23 cellular contexts compared by ENCODE assay signal in the genomic region with DNA sequence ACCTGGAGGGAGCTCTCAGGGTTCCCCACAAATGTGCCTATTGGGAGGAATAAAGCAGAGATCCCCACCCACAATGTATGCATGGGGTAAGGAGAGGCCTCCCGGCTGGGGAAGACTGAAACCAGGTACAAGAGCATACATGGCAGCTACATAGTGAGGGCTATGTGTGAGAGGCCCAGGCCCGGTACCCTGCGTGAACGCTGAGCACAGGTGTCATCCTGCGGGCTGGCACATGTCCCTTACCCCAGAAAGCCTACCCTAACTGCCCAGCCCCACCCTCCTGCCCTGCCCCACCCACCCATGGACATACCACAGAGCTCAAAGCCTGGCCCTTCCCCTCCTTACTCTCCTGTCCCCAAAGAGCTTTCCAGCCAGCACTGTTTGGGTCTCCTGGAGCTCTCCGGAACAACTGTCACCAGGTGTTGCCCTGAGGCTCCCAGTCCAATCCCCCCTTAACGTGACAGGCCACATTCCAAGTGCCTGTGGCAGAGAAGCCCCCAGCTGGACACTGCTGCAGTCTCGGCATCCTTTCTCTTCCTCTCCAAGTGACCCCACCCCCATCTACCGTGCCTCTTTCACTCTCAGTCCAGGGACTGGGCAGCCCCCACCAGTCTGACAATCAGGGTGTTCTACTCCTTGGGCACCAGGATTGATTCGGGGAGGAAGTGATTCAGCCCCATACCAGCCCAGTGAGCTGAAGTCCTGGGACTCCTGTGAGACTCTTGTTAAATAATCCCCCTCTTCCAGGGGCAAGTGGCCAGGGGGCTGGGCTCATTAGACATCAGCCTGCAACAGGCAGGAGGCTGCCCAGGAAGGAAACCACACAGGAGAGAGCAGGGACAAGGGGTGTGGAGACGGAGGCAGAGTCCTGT. TPM values are rescaled to one million over a fixed set of nuclear protein-coding genes. Genes with fewer than 3 reads are reported as not detected.
A peak's percentile ranks its signal among the peaks of the same experiment; 100 is the strongest.
DNase-seq lines count a peak whose midpoint lies in the region; ATAC-seq, FAIRE-seq and TF ChIP-seq lines count a peak whose summit lies in the region.
"Had no signal": no experiment of that assay in that cellular context is flagged by ENCODE, and none has a peak within 500 bp of the region (broad histone marks: within the 10 kb centered on the region; RNA-seq: fewer than 3 reads in every experiment).

No MANE protein-coding gene starts in this region.

- FAIRE-seq in kidney (lab: Jason Lieb, UNC), result no peak
- FAIRE-seq: colon had no signal

- intact Hi-C loops in kidney (cut with DNase I), result no loop called here
- intact Hi-C loops in sigmoid colon (cut with DNase I), result no loop called here

- TF ChIP-seq EP300 in sigmoid colon (IDR thresholded peaks at IDR 0.05), result no peak

- ATAC-seq in HG03521 (IDR thresholded peaks at IDR 0.05; ENCODE audit: unreplicated experiment), result no peak
- no peak for ATAC-seq in HG02981 (IDR thresholded peaks at IDR 0.05; ENCODE audit: unreplicated experiment)
- ATAC-seq: activated CD4-positive, alpha-beta T cell treated with anti-CD3 and anti-CD28 coated beads for 36 hours; foreskin keratinocyte; GM23338; mucosa of descending colon; Panc1; psoas muscle had no signal

- H3K4me3 ChIP-seq in BE2C (ENCODE audit: low read depth, low read length), result no peak overlapping the region
- no peak overlapping the region for H3K4me3 ChIP-seq in kidney (ENCODE audit: low read length in 2 of 2)
- no peak overlapping the region for H3K4me3 ChIP-seq in sigmoid colon
- H3K4me3 ChIP-seq: adrenal gland, GM23338, mucosa of descending colon, psoas muscle, skin epidermis had no signal

- TF ChIP-seq POLR2A in sigmoid colon (IDR thresholded peaks at IDR 0.05), result no peak

- H3K4me1 ChIP-seq in BE2C (peaks cover 65% of the 10 kb centered on the region), kidney (ENCODE audit: control insufficient read depth in 1 of 2, insufficient read depth in 1 of 2, low read depth in 1 of 2, low read length in 2 of 2) (no peaks in the 10 kb centered on the region), sigmoid colon (no peaks in the 10 kb centered on the region)
- H3K4me1 ChIP-seq: foreskin keratinocyte, psoas muscle had no signal

- H3K36me3 ChIP-seq in BE2C, result no peaks in the 10 kb centered on the region; the same call in 1 of the 2 replicates
- no peaks in the 10 kb centered on the region for H3K36me3 ChIP-seq in kidney (ENCODE audit: control insufficient read depth in 1 of 2, insufficient read depth in 2 of 2, low read length in 2 of 2)
- no peaks in the 10 kb centered on the region for H3K36me3 ChIP-seq in sigmoid colon
- H3K36me3 ChIP-seq: adrenal gland, brain microvascular endothelial cell had no signal

- H3K9me3 ChIP-seq in BE2C, result no peaks in the 10 kb centered on the region
- H3K9me3 ChIP-seq in kidney (ENCODE audit: control insufficient read depth in 1 of 2, low read length in 2 of 2), result no peaks in the 10 kb centered on the region
- no peaks in the 10 kb centered on the region for H3K9me3 ChIP-seq in sigmoid colon
- H3K9me3 ChIP-seq: adrenal gland, mucosa of descending colon, psoas muscle had no signal

- TF ChIP-seq CTCF in BE2C (IDR thresholded peaks at IDR 0.05; ENCODE audit: low read depth, low read length) (no peak), kidney (IDR thresholded peaks at IDR 0.05; ENCODE audit: borderline replicate concordance, extremely low read depth, insufficient read depth) (no peak), sigmoid colon (IDR thresholded peaks at IDR 0.05) (no peak)

- H3K27ac ChIP-seq in kidney (ENCODE audit: low read depth in 2 of 2, low read length in 2 of 2) (no peak overlapping the region), sigmoid colon (no peak overlapping the region)
- H3K27ac ChIP-seq: adrenal gland, brain microvascular endothelial cell, foreskin keratinocyte, KMS-11, psoas muscle, skin epidermis had no signal

- no peaks in the 10 kb centered on the region for H3K27me3 ChIP-seq in BE2C
- no peaks in the 10 kb centered on the region for H3K27me3 ChIP-seq in sigmoid colon
- H3K27me3 ChIP-seq: adrenal gland, brain microvascular endothelial cell, foreskin keratinocyte had no signal

- DNase-seq in BE2C (peak; percentile 18), HT1080 (ENCODE audit: low read depth) (peak; percentile 86), kidney (peak; percentile 61), sigmoid colon (peak; percentile 41), DMS53 treated with DMSO at 0.1 percent for 48 hours (lab: John Stamatoyannopoulos, UW; ENCODE audit: unreplicated experiment) (no peak)
- DNase-seq: activated CD4-positive, alpha-beta T cell treated with anti-CD3 and anti-CD28 coated beads for 36 hours; brain microvascular endothelial cell; effector memory CD4-positive, alpha-beta T cell; foreskin keratinocyte; hypothalamus; MV-4-11; psoas muscle; stimulated activated CD4-positive, alpha-beta T cell treated with anti-CD3 and anti-CD28 coated beads, Interleukin-2, amount 100 ng/mL, for 24 hours; T-helper 2 cell had no signal

- WGBS in sigmoid colon, 2 donors, result 55 to 73% methylated on average over 11 of the region's 11 CpGs

- no peak overlapping the region for H3K9ac ChIP-seq in kidney (ENCODE audit: low read length in 2 of 2)
- H3K9ac ChIP-seq: KMS-11 had no signal

RNA-seq across cellular contexts. Expression of a gene that starts 19.6 kb away (rescaled TPM):
- polyA plus RNA-seq in BE2C (2012; ENCODE audit: insufficient read depth, insufficient read length, low read depth), result 55.8 TPM
- 2.6 and 5.4 TPM in 2 replicates for total RNA-seq in HT1080 (2014; rRNA removed; shearing (Covaris generic))
- 1.5 and 1.9 TPM in 2 replicates for polyA plus RNA-seq in HT1080 (2015; cell fraction: cytosol; rRNA removed)
- polyA plus RNA-seq in HT1080 (2015; cell fraction: nucleus; rRNA removed), result 2.1 and 2.3 TPM in 2 replicates
- 1.4 TPM for total RNA-seq in kidney
- polyA plus RNA-seq in kidney (ENCODE audit: insufficient read depth, low read depth, low replicate concordance), result 0.37 TPM
- total RNA-seq in sigmoid colon, result 1 to 10 TPM in 3 of 4 donors, under 1 TPM in 1; 0.66 to 4.7 (median 1.5) TPM
- polyA plus RNA-seq in sigmoid colon, result 1 to 10 TPM in 1 of 3 donors, not detected in 2; 1.1 TPM
- total RNA-seq: activated CD4-positive, alpha-beta T cell treated with anti-CD3 and anti-CD28 coated beads for 36 hours; foreskin keratinocyte had no signal
- polyA plus RNA-seq: foreskin keratinocyte had no signal
